In genomic region chr7:50613473-50613872, GRCh38 we compare ENCODE assay signal across 32 cellular contexts. TPM values are rescaled to one million over a fixed set of nuclear protein-coding genes. Genes with fewer than 3 reads are reported as not detected.
"Had no signal": no experiment of that assay in that cellular context is flagged by ENCODE, and none has a peak within 500 bp of the region (broad histone marks: within the 10 kb centered on the region; RNA-seq: fewer than 3 reads in every experiment).

No MANE protein-coding gene starts in this region.

- H3K9me3 ChIP-seq: esophagus muscularis mucosa, gastroesophageal sphincter, heart left ventricle, left lung, mucosa of descending colon, prostate gland, thyroid gland had no signal

- H3K27ac ChIP-seq: dorsolateral prefrontal cortex, esophagus muscularis mucosa, foreskin keratinocyte, gastroesophageal sphincter, left lung, prostate gland, skin epidermis, thyroid gland had no signal

- H3K9me3 Mint-ChIP-seq: mesothelial cell of epicardium; nephron progenitor cell; stimulated activated naive B cell treated with anti-CD40 and anti-IgM and Interleukin-4, amounts not matched to agents 10 μg/mL and 1 μg/mL and 100 μg/mL, for 72 hours had no signal

- H3K4me2 ChIP-seq: hepatocyte had no signal

- DNase-seq: dorsolateral prefrontal cortex; effector CD8-positive, alpha-beta T cell; foreskin keratinocyte; heart left ventricle; left cardiac atrium; left lung; mesenchymal stem cell; mucosa of descending colon; naive thymus-derived CD8-positive, alpha-beta T cell; nephron progenitor cell; nucleus accumbens; right cardiac atrium; stimulated activated CD4-positive, alpha-beta T cell treated with anti-CD3 and anti-CD28 coated beads, Interleukin-15, amount 100 ng/mL, for 24 hours; stimulated activated CD4-positive, alpha-beta T cell treated with anti-CD3 and anti-CD28 coated beads, Interleukin-2, amount 100 ng/mL, for 48 hours; stimulated activated naive B cell treated with anti-CD40 and anti-IgM and Interleukin-4, amounts not matched to agents 10 μg/mL and 1 μg/mL and 100 μg/mL, for 72 hours; stimulated activated naive CD8-positive, alpha-beta T cell treated with anti-CD3 and anti-CD28 coated beads, Interleukin-15, amount 100 ng/mL, for 72 hours; thyroid gland; trophoblast cell had no signal

- H3K36me3 Mint-ChIP-seq: naive thymus-derived CD8-positive, alpha-beta T cell; stimulated activated naive B cell treated with anti-CD40 and anti-IgM and Interleukin-4, amounts not matched to agents 10 μg/mL and 1 μg/mL and 100 μg/mL, for 72 hours had no signal

- H3K4me3 Mint-ChIP-seq: mesothelial cell of epicardium; naive thymus-derived CD8-positive, alpha-beta T cell; nephron progenitor cell; stimulated activated naive B cell treated with anti-CD40 and anti-IgM and Interleukin-4, amounts not matched to agents 10 μg/mL and 1 μg/mL and 100 μg/mL, for 72 hours; stimulated activated naive CD8-positive, alpha-beta T cell treated with anti-CD3 and anti-CD28 coated beads, Interleukin-15, amount 100 ng/mL, for 72 hours had no signal

- H3K27me3 ChIP-seq: dorsolateral prefrontal cortex, esophagus muscularis mucosa, foreskin keratinocyte, gastroesophageal sphincter, heart left ventricle, hepatocyte, left lung, thyroid gland had no signal

- H2AFZ ChIP-seq: hepatocyte had no signal

- H3K79me2 ChIP-seq: hepatocyte had no signal

- ATAC-seq: foreskin keratinocyte; gastroesophageal sphincter; heart left ventricle; left cardiac atrium; left lung; mucosa of descending colon; naive thymus-derived CD8-positive, alpha-beta T cell; right cardiac atrium; stimulated activated naive B cell treated with anti-CD40 and anti-IgM and Interleukin-4, amounts not matched to agents 10 μg/mL and 1 μg/mL and 100 μg/mL, for 72 hours; stimulated activated naive CD8-positive, alpha-beta T cell treated with anti-CD3 and anti-CD28 coated beads, Interleukin-15, amount 100 ng/mL, for 72 hours had no signal

- H3K27me3 Mint-ChIP-seq: naive thymus-derived CD8-positive, alpha-beta T cell; stimulated activated naive B cell treated with anti-CD40 and anti-IgM and Interleukin-4, amounts not matched to agents 10 μg/mL and 1 μg/mL and 100 μg/mL, for 72 hours had no signal

- H3K4me1 ChIP-seq: esophagus muscularis mucosa, gastroesophageal sphincter, prostate gland, thyroid gland had no signal

- H3K4me3 ChIP-seq: dorsolateral prefrontal cortex, esophagus muscularis mucosa, gastroesophageal sphincter, heart left ventricle, hepatocyte, left lung, mucosa of descending colon, prostate gland, skin epidermis, thyroid gland had no signal

- FAIRE-seq: colon, endothelial cell of umbilical vein, islet of Langerhans had no signal

- H3K27ac Mint-ChIP-seq: mesothelial cell of epicardium; nephron progenitor cell; stimulated activated naive B cell treated with anti-CD40 and anti-IgM and Interleukin-4, amounts not matched to agents 10 μg/mL and 1 μg/mL and 100 μg/mL, for 72 hours; stimulated activated naive CD8-positive, alpha-beta T cell treated with anti-CD3 and anti-CD28 coated beads, Interleukin-15, amount 100 ng/mL, for 72 hours had no signal

RNA-seq across cellular contexts. Expression of gene DDC, which starts 48.3 kb away (rescaled TPM):
- total RNA-seq: endothelial cell of umbilical vein; esophagus muscularis mucosa; fibroblast of lung; foreskin keratinocyte; gastroesophageal sphincter; heart left ventricle; kidney epithelial cell; left cardiac atrium; lung microvascular endothelial cell; mesothelial cell of epicardium; naive thymus-derived CD8-positive, alpha-beta T cell; osteocyte; subcutaneous adipose tissue had no signal
- polyA plus RNA-seq: endothelial cell of umbilical vein; fibroblast of lung; foreskin keratinocyte; naive thymus-derived CD8-positive, alpha-beta T cell had no signal
